In the genomic region with DNA sequence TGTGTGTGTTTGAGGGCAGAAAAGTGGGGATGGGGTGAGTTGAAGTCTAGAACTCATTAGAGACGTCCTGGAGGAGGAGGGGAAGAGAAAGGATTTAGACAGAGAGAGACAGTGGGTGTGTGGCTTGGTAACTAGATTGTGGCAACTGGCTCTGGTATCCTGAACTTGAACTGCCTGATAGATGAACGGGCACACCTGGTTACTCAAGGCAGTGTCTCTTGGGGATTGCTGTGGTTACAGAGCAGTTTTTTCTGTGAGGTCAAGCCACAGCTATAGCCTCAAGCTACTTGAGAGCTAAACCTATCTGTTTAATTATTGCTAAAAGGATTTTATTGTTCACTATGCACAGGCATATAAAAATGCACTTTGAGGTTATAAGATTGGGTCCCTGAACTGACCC, we compare ENCODE assay signal across 16 cellular contexts.
DNase-seq lines count a peak whose midpoint lies in the region; ATAC-seq and FAIRE-seq lines count a peak whose summit lies in the region.
"Had no signal": no experiment of that assay in that cellular context is flagged by ENCODE, and none has a peak within 500 bp of the region (broad histone marks: within the 10 kb centered on the region; RNA-seq: fewer than 3 reads in every experiment).

No MANE protein-coding gene starts in this region.

- CTCF ChIA-PET in activated naive CD4-positive, alpha-beta T cell treated with anti-CD3 and anti-CD28 coated beads, Interleukin-2, amount 10 ng/mL, durations not matched to agents 7 days and 5 days (lab: Charles Lee): interaction anchor here (0.5 to 1.2 kb wide), 2 partner anchors 35 to 251 kb away, joined by 3 read pairs; no protein-coding TSS in a partner anchor

- no peak for FAIRE-seq in urothelium cell line (lab: Jason Lieb, UNC)
- FAIRE-seq: endothelial cell of umbilical vein, HTR-8/SVneo had no signal

- no peak overlapping the region for H3K4me3 Mint-ChIP-seq in activated naive CD4-positive, alpha-beta T cell treated with anti-CD3 and anti-CD28 coated beads, Interleukin-2, amount 10 ng/mL, durations not matched to agents 7 days and 5 days
- H3K4me3 Mint-ChIP-seq: CD4-positive, alpha-beta memory T cell; nephron progenitor cell had no signal

- no peaks in the 10 kb centered on the region for H3K27me3 Mint-ChIP-seq in activated naive CD4-positive, alpha-beta T cell treated with anti-CD3 and anti-CD28 coated beads, Interleukin-2, amount 10 ng/mL, durations not matched to agents 7 days and 5 days

- peak; percentile 53 for ATAC-seq in HG02798 (IDR thresholded peaks at IDR 0.05; ENCODE audit: poor library complexity, unreplicated experiment)

- H3K4me1 Mint-ChIP-seq in activated naive CD4-positive, alpha-beta T cell treated with anti-CD3 and anti-CD28 coated beads, Interleukin-2, amount 10 ng/mL, durations not matched to agents 7 days and 5 days: no peaks in the 10 kb centered on the region
- H3K4me1 Mint-ChIP-seq: CD4-positive, alpha-beta memory T cell had no signal

- intact Hi-C loops in posterior cingulate gyrus (cut with DNase I): no loop called here

- H3K27ac Mint-ChIP-seq in activated naive CD4-positive, alpha-beta T cell treated with anti-CD3 and anti-CD28 coated beads, Interleukin-2, amount 10 ng/mL, durations not matched to agents 7 days and 5 days: no peak overlapping the region
- H3K27ac Mint-ChIP-seq: CD4-positive, alpha-beta memory T cell; nephron progenitor cell had no signal

- DNase-seq in NCI-H2171 treated with DMSO at 0.1 percent for 48 hours (lab: John Stamatoyannopoulos, UW) (peak; percentile 32), NCI-H2171 (lab: John Stamatoyannopoulos, UW) (no peak), NCI-H82 (lab: John Stamatoyannopoulos, UW) (peak; percentile 65), urothelium cell line (ENCODE audit: low spot score) (peak; percentile 6), posterior cingulate gyrus (no peak), T1000 (lab: John Stamatoyannopoulos, UW) (no peak)
- DNase-seq in activated naive CD4-positive, alpha-beta T cell treated with anti-CD3 and anti-CD28 coated beads, Interleukin-2, amount 10 ng/mL, durations not matched to agents 7 days and 5 days: no peak
- DNase-seq: 8988T; activated effector memory CD4-positive, alpha-beta T cell treated with anti-CD3 and anti-CD28 coated beads, Interleukin-2, amount 50 U/mL, for 16 hours; CD4-positive, alpha-beta memory T cell; colonic mucosa; HCEC 1CT; nephron progenitor cell had no signal

- no peaks in the 10 kb centered on the region for H3K9me3 Mint-ChIP-seq in activated naive CD4-positive, alpha-beta T cell treated with anti-CD3 and anti-CD28 coated beads, Interleukin-2, amount 10 ng/mL, durations not matched to agents 7 days and 5 days

- H3K36me3 Mint-ChIP-seq in activated naive CD4-positive, alpha-beta T cell treated with anti-CD3 and anti-CD28 coated beads, Interleukin-2, amount 10 ng/mL, durations not matched to agents 7 days and 5 days: no peaks in the 10 kb centered on the region
- H3K36me3 Mint-ChIP-seq: CD4-positive, alpha-beta memory T cell had no signal

Comparison
In these comparisons a context has a peak if more than half of its experiments do, and no peak if none do; other contexts are left out.
1. DNase-seq: peak in NCI-H2171 treated with DMSO at 0.1 percent for 48 hours (single experiment), NCI-H82 (single experiment) and urothelium cell line (single experiment); none in NCI-H2171 (single experiment), activated naive CD4-positive, alpha-beta T cell treated with anti-CD3 and anti-CD28 coated beads, Interleukin-2, amount 10 ng/mL, durations not matched to agents 7 days and 5 days (single experiment), posterior cingulate gyrus (0 of 10) and T1000 (single experiment).